In genomic region chr22:46053563-46054090, GRCh38 we compare ENCODE assay signal across 8 cellular contexts.
DNase-seq lines count a peak whose midpoint lies in the region; ATAC-seq and TF ChIP-seq lines count a peak whose summit lies in the region.

No MANE protein-coding gene starts in this region.

- H3K79me2 ChIP-seq in ACC112 (ENCODE audit: control insufficient read depth, insufficient read depth, low read length, unreplicated experiment): peaks cover 66% of the 10 kb centered on the region

- no peaks in the 10 kb centered on the region for H3K9me3 Mint-ChIP-seq in T-helper 1 cell treated with Interleukin-12 subunit alpha and Interleukin-12 subunit beta and Interleukin-4 antibody, amounts not matched to agents 30 μg/mL and 1 μg/mL, for 36 hours
- H3K9me3 Mint-ChIP-seq in immature natural killer cell: no peaks in the 10 kb centered on the region

- H3K27me3 Mint-ChIP-seq in T-helper 1 cell treated with Interleukin-12 subunit alpha and Interleukin-12 subunit beta and Interleukin-4 antibody, amounts not matched to agents 30 μg/mL and 1 μg/mL, for 36 hours (ENCODE audit: low read depth): no peaks in the 10 kb centered on the region
- H3K27me3 Mint-ChIP-seq in immature natural killer cell (ENCODE audit: low read depth in 3 of 3): peaks cover 4 to 7% (median 7%) of the 10 kb centered on the region in 3 donors

- H3K4me3 ChIP-seq in ACC112 (ENCODE audit: low read depth, low read length): peak overlapping the region; percentile 86
- H3K4me3 ChIP-seq in H7 (ENCODE audit: insufficient read depth, low read depth, low read length): no peak overlapping the region
- peak overlapping the region; percentile 45 for H3K4me3 ChIP-seq in astrocyte of the spinal cord (ENCODE audit: low read depth, low read length)

- H2AFZ ChIP-seq in ACC112 (ENCODE audit: low read length, unreplicated experiment): no peak overlapping the region

- in situ Hi-C loops in astrocyte of the spinal cord (cut with HindIII; ENCODE audit: low sequenced_read_pairs): no loop called here

- peak overlapping the region; percentile 89 for H3K4me3 Mint-ChIP-seq in T-helper 1 cell treated with Interleukin-12 subunit alpha and Interleukin-12 subunit beta and Interleukin-4 antibody, amounts not matched to agents 30 μg/mL and 1 μg/mL, for 36 hours
- peak overlapping the region; percentile 86 to 93 (median 90) for H3K4me3 Mint-ChIP-seq in immature natural killer cell

- H3K27ac ChIP-seq in ACC112 (ENCODE audit: low read depth, low read length): peak overlapping the region; percentile 74

- peaks cover 24% of the 10 kb centered on the region for H3K4me1 ChIP-seq in ACC112 (ENCODE audit: control insufficient read depth, insufficient read depth, low read length, unreplicated experiment)

- H3K27ac Mint-ChIP-seq in T-helper 1 cell treated with Interleukin-12 subunit alpha and Interleukin-12 subunit beta and Interleukin-4 antibody, amounts not matched to agents 30 μg/mL and 1 μg/mL, for 36 hours: peak overlapping the region; percentile 93
- H3K27ac Mint-ChIP-seq in immature natural killer cell: peak overlapping the region; percentile 81 to 97 (median 90)

- H3K36me3 ChIP-seq in ACC112 (ENCODE audit: insufficient read depth, low read length) (no peaks in the 10 kb centered on the region), H7 (replicated peaks; ENCODE audit: control insufficient read depth, insufficient read depth, low read length) (no peaks in the 10 kb centered on the region)

- no peak for ATAC-seq in HG03159 (IDR thresholded peaks at IDR 0.05; ENCODE audit: unreplicated experiment)

- peaks cover 24% of the 10 kb centered on the region for H3K4me1 Mint-ChIP-seq in T-helper 1 cell treated with Interleukin-12 subunit alpha and Interleukin-12 subunit beta and Interleukin-4 antibody, amounts not matched to agents 30 μg/mL and 1 μg/mL, for 36 hours (ENCODE audit: low read depth)
- H3K4me1 Mint-ChIP-seq in immature natural killer cell: peaks cover 80 to 88% of the 10 kb centered on the region in 2 donors

- DNase-seq in H7 (peak; percentile 65), astrocyte of the spinal cord (ENCODE audit: low read depth, low spot score) (peak; percentile 61), immature natural killer cell (peak; percentile 59 to 67 (median 63)), foreskin melanocyte (no peak)
- DNase-seq in stimulated activated CD4-positive, alpha-beta T cell treated with anti-CD3 and anti-CD28 coated beads, Interleukin-15, amount 100 ng/mL, for 24 hours: peak; percentile 67

- no peaks in the 10 kb centered on the region for H3K36me3 Mint-ChIP-seq in T-helper 1 cell treated with Interleukin-12 subunit alpha and Interleukin-12 subunit beta and Interleukin-4 antibody, amounts not matched to agents 30 μg/mL and 1 μg/mL, for 36 hours (ENCODE audit: low read depth)
- no peaks in the 10 kb centered on the region for H3K36me3 Mint-ChIP-seq in immature natural killer cell

- H3K27me3 ChIP-seq in ACC112 (ENCODE audit: insufficient read depth, low read length): no peaks in the 10 kb centered on the region
- H3K27me3 ChIP-seq in H7 (ENCODE audit: control insufficient read depth, insufficient read depth, low read length): no peaks in the 10 kb centered on the region; the same call in 1 of the 2 replicates

- TF ChIP-seq CTCF in astrocyte of the spinal cord (IDR thresholded peaks at IDR 0.05; ENCODE audit: low read depth, low read length): no peak
